In genomic region chr12:132057691-132058090, GRCh38 we compare ENCODE assay signal across 15 cellular contexts.
A peak's percentile ranks its signal among the peaks of the same experiment; 100 is the strongest.
DNase-seq lines count a peak whose midpoint lies in the region; ATAC-seq and TF ChIP-seq lines count a peak whose summit lies in the region.
"Had no signal": no experiment of that assay in that cellular context is flagged by ENCODE, and none has a peak within 500 bp of the region (broad histone marks: within the 10 kb centered on the region; RNA-seq: fewer than 3 reads in every experiment).

No MANE protein-coding gene starts in this region.

- no peaks in the 10 kb centered on the region for H3K27me3 Mint-ChIP-seq in activated T-cell treated with anti-CD3 and anti-CD28 coated beads, Interleukin-2, amount 50 U/mL, for 24 hours
- H3K27me3 Mint-ChIP-seq in H9 (ENCODE audit: low read depth), result no peaks in the 10 kb centered on the region
- peaks cover 14% of the 10 kb centered on the region for H3K27me3 Mint-ChIP-seq in glutamatergic neuron (ENCODE audit: unreplicated experiment)

- no peaks in the 10 kb centered on the region for H3K23me2 ChIP-seq in H9 (ENCODE audit: insufficient read length, low read depth, low read length, poor library complexity, severe bottlenecking)

- WGBS in H9 (ENCODE audit: extremely low coverage, insufficient read length, low lambda C conversion rate), result no CpG with 5 or more reads among the region's 5 CpGs

- H2AFZ ChIP-seq in H9 (ENCODE audit: low read length), result no peak overlapping the region

- H2BK12ac ChIP-seq in H9 (ENCODE audit: insufficient read length, low read depth, low read length), result no peak overlapping the region

- no peak overlapping the region for H3K14ac ChIP-seq in H9 (ENCODE audit: insufficient read depth, low read length)

- H3K79me1 ChIP-seq in H9 (ENCODE audit: insufficient read depth, low read depth, low read length, poor library complexity, severe bottlenecking), result no peaks in the 10 kb centered on the region

- peaks cover 94% of the 10 kb centered on the region for H3K36me3 Mint-ChIP-seq in activated T-cell treated with anti-CD3 and anti-CD28 coated beads, Interleukin-2, amount 50 U/mL, for 24 hours (ENCODE audit: low read depth)
- H3K36me3 Mint-ChIP-seq in H9 (ENCODE audit: insufficient read depth in 1 of 3, low read depth in 3 of 3), result peaks cover 31 to 74% (median 66%) of the 10 kb centered on the region in 3 experiments
- peaks cover 7% of the 10 kb centered on the region for H3K36me3 Mint-ChIP-seq in glutamatergic neuron (ENCODE audit: unreplicated experiment)

- H3K23ac ChIP-seq in H9 (ENCODE audit: insufficient read length, low read depth, low read length), result no peak overlapping the region

- H3K27me3 ChIP-seq in H9 (ENCODE audit: insufficient read depth, low read length) (no peaks in the 10 kb centered on the region), MG63 (no peaks in the 10 kb centered on the region)

- no peak overlapping the region for H4K91ac ChIP-seq in H9 (ENCODE audit: insufficient read length, low read depth, low read length)

- peak overlapping the region; percentile 3 for H3K27ac Mint-ChIP-seq in activated T-cell treated with anti-CD3 and anti-CD28 coated beads, Interleukin-2, amount 50 U/mL, for 24 hours
- H3K27ac Mint-ChIP-seq in H9 (peak overlapping the region in 2 of 3 experiments; percentile 66 to 70; a peak in 4 of 7 replicates), glutamatergic neuron (ENCODE audit: unreplicated experiment) (peak overlapping the region; percentile 28)
- H3K27ac Mint-ChIP-seq: CD8-positive, alpha-beta T cell had no signal

- H3K36me3 ChIP-seq in MG63, result peaks cover 68% of the 10 kb centered on the region

- no peak for ATAC-seq in HG03135 (IDR thresholded peaks at IDR 0.05; ENCODE audit: unreplicated experiment)
- ATAC-seq: CD8-positive, alpha-beta T cell had no signal

- no peaks in the 10 kb centered on the region for H3K4me1 ChIP-seq in H9 (ENCODE audit: insufficient read depth, low read length)

- H3K9me3 ChIP-seq in H9 (ENCODE audit: control insufficient read depth, low read depth, low read length), result no peaks in the 10 kb centered on the region
- H3K9me3 ChIP-seq in MG63, result no peaks in the 10 kb centered on the region

- H3K4me3 Mint-ChIP-seq in activated T-cell treated with anti-CD3 and anti-CD28 coated beads, Interleukin-2, amount 50 U/mL, for 24 hours, result no peak overlapping the region
- H3K4me3 Mint-ChIP-seq in H9, result no peak overlapping the region
- H3K4me3 Mint-ChIP-seq in glutamatergic neuron (ENCODE audit: unreplicated experiment), result peak overlapping the region; percentile 5
- H3K4me3 Mint-ChIP-seq: CD8-positive, alpha-beta T cell had no signal

- no peak overlapping the region for H2BK5ac ChIP-seq in H9 (ENCODE audit: insufficient read length, low read length)

- H3K18ac ChIP-seq in H9 (ENCODE audit: insufficient read length, low read depth, low read length), result no peak overlapping the region

- H3K56ac ChIP-seq in H9 (ENCODE audit: insufficient read length, low read depth, low read length), result no peak overlapping the region

- no peak overlapping the region for H3K4me2 ChIP-seq in H9 (ENCODE audit: insufficient read depth, insufficient read length, low read length)

- H3K9me3 Mint-ChIP-seq in activated T-cell treated with anti-CD3 and anti-CD28 coated beads, Interleukin-2, amount 50 U/mL, for 24 hours, result no peaks in the 10 kb centered on the region
- no peaks in the 10 kb centered on the region for H3K9me3 Mint-ChIP-seq in H9
- H3K9me3 Mint-ChIP-seq in glutamatergic neuron (ENCODE audit: unreplicated experiment), result peaks cover 7% of the 10 kb centered on the region
- H3K9me3 Mint-ChIP-seq: CD8-positive, alpha-beta T cell had no signal

- no peak overlapping the region for H2BK15ac ChIP-seq in H9 (ENCODE audit: low read depth, low read length)

- H4K8ac ChIP-seq in H9 (replicated peaks; ENCODE audit: insufficient read length, low read depth, low read length), result no peak overlapping the region

- no peaks in the 10 kb centered on the region for H3K4me1 Mint-ChIP-seq in activated T-cell treated with anti-CD3 and anti-CD28 coated beads, Interleukin-2, amount 50 U/mL, for 24 hours (ENCODE audit: low read depth)
- H3K4me1 Mint-ChIP-seq in H9 (no peaks in the 10 kb centered on the region), glutamatergic neuron (ENCODE audit: low read depth, unreplicated experiment) (peaks cover 15% of the 10 kb centered on the region)

- no peak for DNase-seq in activated T-cell treated with anti-CD3 and anti-CD28 coated beads, Interleukin-2, amount 50 U/mL, for 24 hours
- DNase-seq in activated T-cell treated with anti-CD3 and anti-CD28 coated beads for 4 hours, result no peak
- DNase-seq in H9, result no peak
- DNase-seq in glutamatergic neuron, result no peak
- DNase-seq in MG63, result no peak
- no peak for DNase-seq in stimulated activated CD4-positive, alpha-beta T cell treated with anti-CD3 and anti-CD28 coated beads, Interleukin-15, amount 100 ng/mL, for 24 hours
- DNase-seq: Calu3; CD8-positive, alpha-beta T cell; EL; H7; KBM-7; NCI-H1694 treated with DMSO at 0.1 percent for 48 hours; Right ventricle myocardium superior had no signal

- H3K9ac ChIP-seq in H9 (ENCODE audit: extremely low read depth, insufficient read length, low read length), result no peak overlapping the region

- H3K4ac ChIP-seq in H9 (ENCODE audit: low read depth, low read length), result no peak overlapping the region

- H2BK20ac ChIP-seq in H9 (ENCODE audit: low read depth, low read length, poor library complexity, severe bottlenecking), result no peak overlapping the region

- H2BK120ac ChIP-seq in H9 (ENCODE audit: low read depth, low read length, poor library complexity, severe bottlenecking), result no peak overlapping the region

- no peak overlapping the region for H2AK5ac ChIP-seq in H9 (ENCODE audit: insufficient read length, low read length)

- H4K20me1 ChIP-seq in H9 (ENCODE audit: control insufficient read depth, insufficient read depth, insufficient read length), result no peaks in the 10 kb centered on the region

- no peaks in the 10 kb centered on the region for H3K79me2 ChIP-seq in H9 (ENCODE audit: insufficient read depth, low read length)

- H3K4me3 ChIP-seq in MG63, result no peak overlapping the region
- H3K4me3 ChIP-seq: GM12878 had no signal

- H4K5ac ChIP-seq in H9 (ENCODE audit: insufficient read length, low read depth, low read length), result no peak overlapping the region

- no peak overlapping the region for H3T11ph ChIP-seq in H9 (ENCODE audit: low read length)

- no peak overlapping the region for H3K27ac ChIP-seq in H9 (ENCODE audit: insufficient read length, low read depth, low read length)

- TF ChIP-seq CTCF in H9 (conservative IDR thresholded peaks at IDR 0.05) (no peak), glutamatergic neuron (IDR thresholded peaks at IDR 0.05; ENCODE audit: partially characterized antibody, unreplicated experiment) (no peak)

Comparison
In these comparisons a context has a peak if more than half of its experiments do, and no peak if none do; other contexts are left out.
1. H3K27ac Mint-ChIP-seq: peak in every context shown above with its lines; median percentile 68 in H9; 28 in glutamatergic neuron; 3 in activated T-cell treated with anti-CD3 and anti-CD28 coated beads, Interleukin-2, amount 50 U/mL, for 24 hours.